ENCODE assay signal across 11 cellular contexts in genomic region chr2:216792222-216793001, GRCh38.
DNase-seq lines count a peak whose midpoint lies in the region; ATAC-seq lines count a peak whose summit lies in the region.
"Had no signal": no experiment of that assay in that cellular context is flagged by ENCODE, and none has a peak within 500 bp of the region (broad histone marks: within the 10 kb centered on the region; RNA-seq: fewer than 3 reads in every experiment).

No MANE protein-coding gene starts in this region.

- H3K36me3 Mint-ChIP-seq in naive thymus-derived CD8-positive, alpha-beta T cell, result no peaks in the 10 kb centered on the region
- H3K36me3 Mint-ChIP-seq in activated T-helper 2 cell treated with anti-CD3 and anti-CD28 coated beads, Interferon-gamma antibody, Interleukin-2, Interleukin-4, amounts not matched to agents 10 μg/mL and 5 μg/mL and 100 μg/mL, durations not matched to agents 14 hours and 24 hours and 36 hours (ENCODE audit: low read depth), result no peaks in the 10 kb centered on the region

- H3K9ac ChIP-seq in Karpas-422 (ENCODE audit: low read length) (no peak overlapping the region), stomach smooth muscle (ENCODE audit: low read length in 2 of 2) (no peak overlapping the region)

- H3K4me1 ChIP-seq in Karpas-422 (ENCODE audit: low read length), result peaks cover 4% of the 10 kb centered on the region; the same call in 1 of the 2 replicates
- H3K4me1 ChIP-seq in stomach smooth muscle (ENCODE audit: control insufficient read depth, insufficient read depth, low read length), result peaks cover 43% of the 10 kb centered on the region

- no peak overlapping the region for H3K27ac ChIP-seq in Karpas-422 (ENCODE audit: low read length)
- H3K27ac ChIP-seq in stomach smooth muscle (ENCODE audit: low read length), result peak overlapping the region; percentile 86

- H3K27me3 ChIP-seq in Karpas-422 (ENCODE audit: low read length) (no peaks in the 10 kb centered on the region), stomach smooth muscle (ENCODE audit: control insufficient read depth in 1 of 2, insufficient read depth in 2 of 2, low read length in 2 of 2) (no peaks in the 10 kb centered on the region)
- H3K27me3 ChIP-seq: MG63 had no signal

- H3K27ac Mint-ChIP-seq in naive thymus-derived CD8-positive, alpha-beta T cell, result no peak overlapping the region
- no peak overlapping the region for H3K27ac Mint-ChIP-seq in activated T-helper 2 cell treated with anti-CD3 and anti-CD28 coated beads, Interferon-gamma antibody, Interleukin-2, Interleukin-4, amounts not matched to agents 10 μg/mL and 5 μg/mL and 100 μg/mL, durations not matched to agents 14 hours and 24 hours and 36 hours
- H3K27ac Mint-ChIP-seq: activated T-cell treated with anti-CD3 and anti-CD28 coated beads, Interleukin-2, amount 50 U/mL, for 24 hours had no signal

- H3K27me3 Mint-ChIP-seq in naive thymus-derived CD8-positive, alpha-beta T cell, result peaks cover 0 to 10% (median 0%) of the 10 kb centered on the region in 5 donors
- H3K27me3 Mint-ChIP-seq in activated T-helper 2 cell treated with anti-CD3 and anti-CD28 coated beads, Interferon-gamma antibody, Interleukin-2, Interleukin-4, amounts not matched to agents 10 μg/mL and 5 μg/mL and 100 μg/mL, durations not matched to agents 14 hours and 24 hours and 36 hours (ENCODE audit: low read depth), result peaks cover 1% of the 10 kb centered on the region
- H3K27me3 Mint-ChIP-seq: activated T-cell treated with anti-CD3 and anti-CD28 coated beads, Interleukin-2, amount 50 U/mL, for 24 hours had no signal

- H3K36me3 ChIP-seq in Karpas-422 (ENCODE audit: insufficient read depth, low read length) (no peaks in the 10 kb centered on the region), stomach smooth muscle (ENCODE audit: control insufficient read depth in 2 of 2, insufficient read depth in 2 of 2, low read length in 2 of 2) (no peaks in the 10 kb centered on the region)
- H3K36me3 ChIP-seq: MG63 had no signal

- no peaks in the 10 kb centered on the region for H3K4me1 Mint-ChIP-seq in naive thymus-derived CD8-positive, alpha-beta T cell
- no peaks in the 10 kb centered on the region for H3K4me1 Mint-ChIP-seq in activated T-helper 2 cell treated with anti-CD3 and anti-CD28 coated beads, Interferon-gamma antibody, Interleukin-2, Interleukin-4, amounts not matched to agents 10 μg/mL and 5 μg/mL and 100 μg/mL, durations not matched to agents 14 hours and 24 hours and 36 hours (ENCODE audit: low read depth)

- H3K79me2 ChIP-seq in Karpas-422 (ENCODE audit: low read length), result no peaks in the 10 kb centered on the region

- DNase-seq in Karpas-422, result peak; percentile 39
- peak; percentile 13 for DNase-seq in SW480 (ENCODE audit: low spot score)
- peak; percentile 70 for DNase-seq in left cardiac atrium
- DNase-seq in NCI-H446 treated with DMSO at 0.1 percent for 48 hours (lab: John Stamatoyannopoulos, UW), result no peak
- DNase-seq in naive thymus-derived CD8-positive, alpha-beta T cell, result no peak
- DNase-seq in activated T-helper 2 cell treated with anti-CD3 and anti-CD28 coated beads, Interferon-gamma antibody, Interleukin-2, Interleukin-4, amounts not matched to agents 10 μg/mL and 5 μg/mL and 100 μg/mL, durations not matched to agents 14 hours and 24 hours and 36 hours (ENCODE audit: low spot score), result no peak
- no peak for DNase-seq in cerebellum (ENCODE audit: low spot score)
- DNase-seq: activated T-cell treated with anti-CD3 and anti-CD28 coated beads, Interleukin-2, amount 50 U/mL, for 24 hours; MG63; midbrain had no signal

- ATAC-seq in left cardiac atrium, result peak; percentile 82 to 91
- no peak for ATAC-seq in naive thymus-derived CD8-positive, alpha-beta T cell

- H3K4me3 Mint-ChIP-seq in naive thymus-derived CD8-positive, alpha-beta T cell, result no peak overlapping the region
- H3K4me3 Mint-ChIP-seq in activated T-helper 2 cell treated with anti-CD3 and anti-CD28 coated beads, Interferon-gamma antibody, Interleukin-2, Interleukin-4, amounts not matched to agents 10 μg/mL and 5 μg/mL and 100 μg/mL, durations not matched to agents 14 hours and 24 hours and 36 hours (ENCODE audit: low read depth), result no peak overlapping the region
- H3K4me3 Mint-ChIP-seq: activated T-cell treated with anti-CD3 and anti-CD28 coated beads, Interleukin-2, amount 50 U/mL, for 24 hours had no signal

- H3K4me3 ChIP-seq in Karpas-422 (ENCODE audit: low read length) (no peak overlapping the region), stomach smooth muscle (ENCODE audit: low read length in 2 of 2) (peak overlapping the region in 1 of 2 donors; percentile 15)
- H3K4me3 ChIP-seq: MG63 had no signal

- no peaks in the 10 kb centered on the region for H4K20me1 ChIP-seq in Karpas-422 (ENCODE audit: insufficient read depth, low read depth, low read length)

- no peaks in the 10 kb centered on the region for H3K9me3 Mint-ChIP-seq in naive thymus-derived CD8-positive, alpha-beta T cell
- no peaks in the 10 kb centered on the region for H3K9me3 Mint-ChIP-seq in activated T-helper 2 cell treated with anti-CD3 and anti-CD28 coated beads, Interferon-gamma antibody, Interleukin-2, Interleukin-4, amounts not matched to agents 10 μg/mL and 5 μg/mL and 100 μg/mL, durations not matched to agents 14 hours and 24 hours and 36 hours
- H3K9me3 Mint-ChIP-seq: activated T-cell treated with anti-CD3 and anti-CD28 coated beads, Interleukin-2, amount 50 U/mL, for 24 hours had no signal

- H2AFZ ChIP-seq in Karpas-422 (ENCODE audit: low read length), result no peak overlapping the region

- intact Hi-C loops in left cardiac atrium (cut with DNase I), result no loop called here
- intact Hi-C loops in activated T-helper 2 cell treated with anti-CD3 and anti-CD28 coated beads, Interferon-gamma antibody, Interleukin-2, Interleukin-4, amounts not matched to agents 10 μg/mL and 5 μg/mL and 100 μg/mL, durations not matched to agents 14 hours and 24 hours and 36 hours (cut with micrococcal nuclease), result no loop called here

- no peaks in the 10 kb centered on the region for H3K9me2 ChIP-seq in Karpas-422 (replicated peaks; ENCODE audit: insufficient read depth, low read length)

- POLR2A ChIA-PET in naive thymus-derived CD8-positive, alpha-beta T cell (lab: Charles Lee), result no interaction called here

- no peaks in the 10 kb centered on the region for H3K9me3 ChIP-seq in Karpas-422 (ENCODE audit: low read length)
- H3K9me3 ChIP-seq in stomach smooth muscle (ENCODE audit: control insufficient read depth in 2 of 2, low read length in 2 of 2), result no peaks in the 10 kb centered on the region
- H3K9me3 ChIP-seq: MG63 had no signal

- H3K4me2 ChIP-seq in Karpas-422 (ENCODE audit: low read depth, low read length, poor library complexity, severe bottlenecking), result no peak overlapping the region

Comparison
In these comparisons a context has a peak if more than half of its experiments do, and no peak if none do; other contexts are left out.
1. DNase-seq: peak in Karpas-422 (single experiment), SW480 (single experiment) and left cardiac atrium (single experiment); none in NCI-H446 treated with DMSO at 0.1 percent for 48 hours (single experiment), naive thymus-derived CD8-positive, alpha-beta T cell (0 of 10), activated T-helper 2 cell treated with anti-CD3 and anti-CD28 coated beads, Interferon-gamma antibody, Interleukin-2, Interleukin-4, amounts not matched to agents 10 μg/mL and 5 μg/mL and 100 μg/mL, durations not matched to agents 14 hours and 24 hours and 36 hours (single experiment) and cerebellum (single experiment).
2. ATAC-seq: peak in left cardiac atrium (2 of 2); none in naive thymus-derived CD8-positive, alpha-beta T cell (0 of 2).